In genomic region chr1:160517519-160517918, GRCh38 we compare ENCODE assay signal across 4 cellular contexts. TPM values are rescaled to one million over a fixed set of nuclear protein-coding genes. Genes with fewer than 3 reads are reported as not detected.
"Had no signal": no experiment of that assay in that cellular context is flagged by ENCODE, and none has a peak within 500 bp of the region (broad histone marks: within the 10 kb centered on the region; RNA-seq: fewer than 3 reads in every experiment).

No MANE protein-coding gene starts in this region.

RNA-seq across cellular contexts. Expression of gene SLAMF6, which starts 5.5 kb away (rescaled TPM):
- total RNA-seq: fibroblast of villous mesenchyme, mammary epithelial cell, occipital lobe, progenitor cell of endocrine pancreas had no signal
- polyA plus RNA-seq: mammary epithelial cell had no signal
